ENCODE assay signal across 24 cellular contexts in the genomic region with DNA sequence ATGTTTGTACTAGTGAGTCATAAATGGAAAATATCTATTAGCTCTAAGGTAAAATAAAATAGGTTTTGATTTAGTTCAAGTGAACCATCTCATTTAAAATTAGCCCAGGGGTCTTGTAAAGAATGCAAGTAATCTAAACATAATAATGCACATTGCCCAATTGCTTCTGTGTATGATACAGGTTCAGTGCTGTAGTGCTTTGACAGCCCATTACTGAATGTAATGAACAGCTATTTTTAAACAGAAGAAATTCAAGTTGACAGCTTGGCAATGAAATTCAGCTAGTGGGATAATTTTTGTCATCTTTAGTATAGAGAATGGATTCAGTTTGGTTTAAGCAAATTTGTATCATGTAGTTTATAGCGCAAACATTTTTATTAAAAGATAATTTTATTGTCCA.
DNase-seq lines count a peak whose midpoint lies in the region; ATAC-seq, FAIRE-seq and TF ChIP-seq lines count a peak whose summit lies in the region.
"Had no signal": no experiment of that assay in that cellular context is flagged by ENCODE, and none has a peak within 500 bp of the region (broad histone marks: within the 10 kb centered on the region; RNA-seq: fewer than 3 reads in every experiment).

No MANE protein-coding gene starts in this region.

- ATAC-seq in Right ventricle myocardium inferior: no peak
- ATAC-seq: GM12878 had no signal

- H3K4me3 ChIP-seq in neural cell (ENCODE audit: low read length) (no peak overlapping the region), ovary (no peak overlapping the region)
- H3K4me3 ChIP-seq: BLaER1, GM12878 had no signal

- TF ChIP-seq EP300 in neural cell (conservative IDR thresholded peaks at IDR 0.05; ENCODE audit: poor library complexity, severe bottlenecking) (peak; percentile 81), ovary (IDR thresholded peaks at IDR 0.05) (no peak)

- no peak for TF ChIP-seq RAD21 in neural cell (conservative IDR thresholded peaks at IDR 0.05)

- TF ChIP-seq POLR2A in H54 (IDR thresholded peaks at IDR 0.05; ENCODE audit: low read depth, low read length) (no peak), ovary (IDR thresholded peaks at IDR 0.05) (no peak)

- H3K79me2 ChIP-seq in neural cell (replicated peaks; ENCODE audit: insufficient read depth, low read length): no peaks in the 10 kb centered on the region

- H3K4me2 ChIP-seq in neural cell (ENCODE audit: low read length): no peak overlapping the region
- H3K4me2 ChIP-seq: BLaER1 had no signal

- no peaks in the 10 kb centered on the region for H3K36me3 ChIP-seq in neural cell (ENCODE audit: insufficient read depth, low read length)
- no peaks in the 10 kb centered on the region for H3K36me3 ChIP-seq in ovary
- H3K36me3 ChIP-seq: BE2C, BLaER1 had no signal

- no peaks in the 10 kb centered on the region for H3K9me3 ChIP-seq in neural cell (ENCODE audit: low read length)
- no peaks in the 10 kb centered on the region for H3K9me3 ChIP-seq in ovary
- H3K9me3 ChIP-seq: BE2C, BLaER1 had no signal

- H3F3A ChIP-seq in neural cell (ENCODE audit: insufficient read depth, low read length, poor library complexity, severe bottlenecking): no peaks in the 10 kb centered on the region

- WGBS in ovary, 3 donors: 96 to 100% (median 99%) methylated on average over 1 of the region's 1 CpG

- H3K4me1 ChIP-seq in ovary (ENCODE audit: insufficient read depth): no peaks in the 10 kb centered on the region
- H3K4me1 ChIP-seq: BE2C, BLaER1 had no signal

- DNase-seq in H54 (ENCODE audit: insufficient read length, low spot score): no peak
- DNase-seq in caudate nucleus (lab: John Stamatoyannopoulos, UW): peak in 1 of 61 donors; percentile 21
- DNase-seq in retina: peak; percentile 35
- DNase-seq in activated CD4-positive, alpha-beta T cell treated with anti-CD3 and anti-CD28 coated beads for 4 hours: no peak
- DNase-seq in stimulated activated CD4-positive, alpha-beta T cell treated with anti-CD3 and anti-CD28 coated beads, Interleukin-4, amount 100 ng/mL, for 24 hours: no peak
- DNase-seq in ovary: no peak
- no peak for DNase-seq in Right ventricle myocardium inferior (ENCODE audit: missing footprints)
- DNase-seq: 8988T; ACHN; BE2C; C1 segment of cervical spinal cord; CD4-positive, alpha-beta memory T cell; CD4-positive, CD25-positive, alpha-beta regulatory T cell; CD8-positive, alpha-beta memory T cell; COR-L47; DND-41; EL; GDM1 had no signal

- no peaks in the 10 kb centered on the region for H4K20me1 ChIP-seq in neural cell (ENCODE audit: insufficient read depth)
- H4K20me1 ChIP-seq: BLaER1 had no signal

- H3K27me3 ChIP-seq in neural cell (ENCODE audit: insufficient read depth, low read depth, low read length) (peaks cover 20% of the 10 kb centered on the region), ovary (no peaks in the 10 kb centered on the region)
- H3K27me3 ChIP-seq: BE2C, BLaER1 had no signal

- no peak overlapping the region for H2AFZ ChIP-seq in neural cell (ENCODE audit: low read depth, low read length)

- intact Hi-C loops in ovary (cut with DNase I): no loop called here
- intact Hi-C loops in Right ventricle myocardium inferior (cut with DNase I): no loop called here

- H3K9me2 ChIP-seq in neural cell (ENCODE audit: insufficient read depth, low read length): no peaks in the 10 kb centered on the region

- TF ChIP-seq CTCF in neural cell (IDR thresholded peaks at IDR 0.05; ENCODE audit: poor library complexity, severe bottlenecking) (no peak), ovary (IDR thresholded peaks at IDR 0.05) (no peak)

- no peak overlapping the region for H3K9ac ChIP-seq in neural cell (ENCODE audit: low read length)
- H3K9ac ChIP-seq: BLaER1 had no signal

- H3K27ac ChIP-seq in caudate nucleus (ENCODE audit: low read depth, low read length): peak overlapping the region; percentile 47
- no peak overlapping the region for H3K27ac ChIP-seq in neural cell (ENCODE audit: low read length)
- H3K27ac ChIP-seq in ovary: no peak overlapping the region
- H3K27ac ChIP-seq: BLaER1 had no signal

- peak; percentile 6 for FAIRE-seq in H54 (lab: Jason Lieb, UNC)
- FAIRE-seq: A204.1, GM12878, GM12892, GM18507 had no signal

TF ChIP-seq in neural cell, 6 proteins besides CTCF, POLR2A, EP300 and RAD21:
- TF ChIP-seq MXI1 (conservative IDR thresholded peaks at IDR 0.05; ENCODE audit: poor library complexity, severe bottlenecking) (no peak), SMC3 (conservative IDR thresholded peaks at IDR 0.05; ENCODE audit: poor library complexity) (no peak), POLR2AphosphoS5 (IDR thresholded peaks at IDR 0.05) (peak; percentile 90)
TF ChIP-seq in neural cell: peak in this region for 1.
